Comparison of ENCODE assay signal across 21 cellular contexts in the genomic region with DNA sequence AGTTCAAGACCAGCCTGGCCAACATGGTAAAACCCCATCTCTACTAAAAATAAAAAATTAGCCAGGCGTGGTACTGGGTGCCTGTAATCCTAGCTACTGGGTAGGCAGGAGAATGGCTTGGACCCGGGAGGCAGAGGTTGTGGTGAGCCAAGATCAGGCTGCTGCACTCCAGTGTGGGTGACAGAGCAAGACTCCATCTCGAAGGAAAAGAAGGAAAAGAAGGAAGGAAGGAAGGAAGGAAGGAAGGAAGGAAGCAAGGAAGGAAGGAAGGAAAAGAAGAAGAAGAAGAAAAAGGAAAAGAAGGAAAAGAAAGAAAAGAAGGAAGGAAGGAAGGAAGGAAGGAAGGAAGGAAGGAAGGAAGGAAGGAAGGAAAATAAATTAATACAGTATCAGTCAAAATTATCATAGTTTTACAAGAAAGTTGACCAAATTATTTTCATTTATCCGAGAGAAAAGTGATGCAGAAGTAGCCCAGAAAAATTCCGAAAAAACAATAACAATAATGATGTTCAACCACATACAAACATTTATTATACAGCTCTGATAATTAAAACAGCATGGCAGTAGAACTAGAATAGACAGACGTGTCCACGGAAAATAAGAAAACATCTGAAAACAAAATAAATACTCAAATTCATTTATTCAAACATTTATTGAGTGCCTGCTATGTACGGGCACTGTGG.
DNase-seq lines count a peak whose midpoint lies in the region; ATAC-seq, FAIRE-seq and TF ChIP-seq lines count a peak whose summit lies in the region.
"Had no signal": no experiment of that assay in that cellular context is flagged by ENCODE, and none has a peak within 500 bp of the region (broad histone marks: within the 10 kb centered on the region; RNA-seq: fewer than 3 reads in every experiment).

No MANE protein-coding gene starts in this region.

- DNase-seq in activated CD8-positive, alpha-beta T cell treated with anti-CD3 and anti-CD28 coated beads for 36 hours = no peak
- DNase-seq in activated CD8-positive, alpha-beta T cell treated with anti-CD3 and anti-CD28 coated beads, Interleukin-2, amount 10 ng/mL, durations not matched to agents 7 days and 5 days = no peak
- DNase-seq in GM18507 (ENCODE audit: extremely low spot score, insufficient read length, low read depth) (no peak), tibial nerve (ENCODE audit: low spot score in 2 of 2) (no peak)
- DNase-seq in activated naive CD8-positive, alpha-beta T cell treated with anti-CD3 and anti-CD28 coated beads for 36 hours = no peak
- no peak for DNase-seq in natural killer cell treated with Interleukin-12 subunit alpha and Interleukin-12 subunit beta and Interleukin-15 and Interleukin-18, amount 100 ng/mL, for 72 hours (ENCODE audit: low spot score)
- no peak for DNase-seq in stimulated activated CD4-positive, alpha-beta T cell treated with anti-CD3 and anti-CD28 coated beads, Interleukin-2, amount 100 ng/mL, for 24 hours
- no peak for DNase-seq in stimulated activated naive CD4-positive, alpha-beta T cell treated with Interleukin-2 at 50 U/mL for 16 hours (lab: John Stamatoyannopoulos, UW)
- DNase-seq: activated CD4-positive, alpha-beta T cell treated with anti-CD3 and anti-CD28 coated beads for 1 hour; activated effector memory CD4-positive, alpha-beta T cell treated with Interleukin-2 at 50 U/mL for 16 hours; Caco-2; colonic mucosa; DMS79; GOT3; NCI-H1436 treated with DMSO at 0.1 percent for 48 hours; NCI-H510A; SIG-M5 had no signal

- 87 to 92% methylated on average over 8 of the region's 8 CpGs for WGBS in tibial nerve, 2 donors

- POLR2A ChIA-PET in activated CD8-positive, alpha-beta T cell treated with anti-CD3 and anti-CD28 coated beads for 36 hours (lab: Charles Lee) = interaction anchor here (0.6 kb wide), 1 partner anchor 22 kb away, joined by 3 read pairs; no protein-coding TSS in a partner anchor
- POLR2A ChIA-PET in activated CD8-positive, alpha-beta T cell treated with anti-CD3 and anti-CD28 coated beads, Interleukin-2, amount 10 ng/mL, durations not matched to agents 7 days and 5 days (lab: Charles Lee) = interaction anchor here (0.6 kb wide), 1 partner anchor 977 kb away, joined by 3 read pairs; no protein-coding TSS in a partner anchor

- H3K4me1 Mint-ChIP-seq in activated CD8-positive, alpha-beta T cell treated with anti-CD3 and anti-CD28 coated beads for 36 hours (ENCODE audit: low read depth) = peaks cover 84% of the 10 kb centered on the region
- H3K4me1 Mint-ChIP-seq in activated CD8-positive, alpha-beta T cell treated with anti-CD3 and anti-CD28 coated beads, Interleukin-2, amount 10 ng/mL, durations not matched to agents 7 days and 5 days (ENCODE audit: low read depth) = peaks cover 56% of the 10 kb centered on the region
- H3K4me1 Mint-ChIP-seq in activated naive CD8-positive, alpha-beta T cell treated with anti-CD3 and anti-CD28 coated beads for 36 hours = peaks cover 78% of the 10 kb centered on the region
- peaks cover 68 to 88% of the 10 kb centered on the region in 2 donors for H3K4me1 Mint-ChIP-seq in natural killer cell treated with Interleukin-12 subunit alpha and Interleukin-12 subunit beta and Interleukin-15 and Interleukin-18, amount 100 ng/mL, for 72 hours (ENCODE audit: low read depth in 2 of 2)

- no peak overlapping the region for H3K4me3 Mint-ChIP-seq in activated CD8-positive, alpha-beta T cell treated with anti-CD3 and anti-CD28 coated beads for 36 hours
- no peak overlapping the region for H3K4me3 Mint-ChIP-seq in activated CD8-positive, alpha-beta T cell treated with anti-CD3 and anti-CD28 coated beads, Interleukin-2, amount 10 ng/mL, durations not matched to agents 7 days and 5 days
- no peak overlapping the region for H3K4me3 Mint-ChIP-seq in activated naive CD8-positive, alpha-beta T cell treated with anti-CD3 and anti-CD28 coated beads for 36 hours
- peak overlapping the region; percentile 26 for H3K4me3 Mint-ChIP-seq in natural killer cell treated with Interleukin-12 subunit alpha and Interleukin-12 subunit beta and Interleukin-15 and Interleukin-18, amount 100 ng/mL, for 72 hours
- H3K4me3 Mint-ChIP-seq: neural progenitor cell had no signal

- peak overlapping the region; percentile 55 for H3K27ac Mint-ChIP-seq in activated CD8-positive, alpha-beta T cell treated with anti-CD3 and anti-CD28 coated beads for 36 hours
- H3K27ac Mint-ChIP-seq in activated CD8-positive, alpha-beta T cell treated with anti-CD3 and anti-CD28 coated beads, Interleukin-2, amount 10 ng/mL, durations not matched to agents 7 days and 5 days = no peak overlapping the region
- H3K27ac Mint-ChIP-seq in activated naive CD8-positive, alpha-beta T cell treated with anti-CD3 and anti-CD28 coated beads for 36 hours = peak overlapping the region; percentile 38
- H3K27ac Mint-ChIP-seq in natural killer cell treated with Interleukin-12 subunit alpha and Interleukin-12 subunit beta and Interleukin-15 and Interleukin-18, amount 100 ng/mL, for 72 hours = peak overlapping the region; percentile 89 to 100
- H3K27ac Mint-ChIP-seq: neural progenitor cell had no signal

- peak overlapping the region in 2 of 4 donors; percentile 51 to 76 for H3K27ac ChIP-seq in tibial nerve
- H3K27ac ChIP-seq: colonic mucosa, neural progenitor cell had no signal

- H3K9me3 Mint-ChIP-seq in activated CD8-positive, alpha-beta T cell treated with anti-CD3 and anti-CD28 coated beads for 36 hours = peaks cover 4% of the 10 kb centered on the region
- no peaks in the 10 kb centered on the region for H3K9me3 Mint-ChIP-seq in activated CD8-positive, alpha-beta T cell treated with anti-CD3 and anti-CD28 coated beads, Interleukin-2, amount 10 ng/mL, durations not matched to agents 7 days and 5 days (ENCODE audit: insufficient read depth)
- no peaks in the 10 kb centered on the region for H3K9me3 Mint-ChIP-seq in activated naive CD8-positive, alpha-beta T cell treated with anti-CD3 and anti-CD28 coated beads for 36 hours
- no peaks in the 10 kb centered on the region for H3K9me3 Mint-ChIP-seq in natural killer cell treated with Interleukin-12 subunit alpha and Interleukin-12 subunit beta and Interleukin-15 and Interleukin-18, amount 100 ng/mL, for 72 hours
- H3K9me3 Mint-ChIP-seq: neural progenitor cell had no signal

- no peak for TF ChIP-seq CTCF in activated CD8-positive, alpha-beta T cell treated with anti-CD3 and anti-CD28 coated beads for 36 hours (IDR thresholded peaks at IDR 0.05)
- no peak for TF ChIP-seq CTCF in tibial nerve (IDR thresholded peaks at IDR 0.05)

- H3K27me3 Mint-ChIP-seq in activated CD8-positive, alpha-beta T cell treated with anti-CD3 and anti-CD28 coated beads for 36 hours = no peaks in the 10 kb centered on the region
- H3K27me3 Mint-ChIP-seq in activated CD8-positive, alpha-beta T cell treated with anti-CD3 and anti-CD28 coated beads, Interleukin-2, amount 10 ng/mL, durations not matched to agents 7 days and 5 days (ENCODE audit: low read depth) = no peaks in the 10 kb centered on the region
- no peaks in the 10 kb centered on the region for H3K27me3 Mint-ChIP-seq in activated naive CD8-positive, alpha-beta T cell treated with anti-CD3 and anti-CD28 coated beads for 36 hours
- H3K27me3 Mint-ChIP-seq in natural killer cell treated with Interleukin-12 subunit alpha and Interleukin-12 subunit beta and Interleukin-15 and Interleukin-18, amount 100 ng/mL, for 72 hours = no peaks in the 10 kb centered on the region

- no peak for TF ChIP-seq POLR2A in tibial nerve (IDR thresholded peaks at IDR 0.05)

- peaks cover 45% of the 10 kb centered on the region for H3K36me3 Mint-ChIP-seq in activated CD8-positive, alpha-beta T cell treated with anti-CD3 and anti-CD28 coated beads for 36 hours (ENCODE audit: low read depth)
- H3K36me3 Mint-ChIP-seq in activated CD8-positive, alpha-beta T cell treated with anti-CD3 and anti-CD28 coated beads, Interleukin-2, amount 10 ng/mL, durations not matched to agents 7 days and 5 days (ENCODE audit: low read depth) = peaks cover 3% of the 10 kb centered on the region
- peaks cover 41% of the 10 kb centered on the region for H3K36me3 Mint-ChIP-seq in activated naive CD8-positive, alpha-beta T cell treated with anti-CD3 and anti-CD28 coated beads for 36 hours
- peaks cover 4% of the 10 kb centered on the region for H3K36me3 Mint-ChIP-seq in natural killer cell treated with Interleukin-12 subunit alpha and Interleukin-12 subunit beta and Interleukin-15 and Interleukin-18, amount 100 ng/mL, for 72 hours
- H3K36me3 Mint-ChIP-seq: neural progenitor cell had no signal

- no peak for ATAC-seq in activated CD8-positive, alpha-beta T cell treated with anti-CD3 and anti-CD28 coated beads for 36 hours
- no peak for ATAC-seq in activated CD8-positive, alpha-beta T cell treated with anti-CD3 and anti-CD28 coated beads, Interleukin-2, amount 10 ng/mL, durations not matched to agents 7 days and 5 days
- no peak for ATAC-seq in natural killer cell treated with Interleukin-12 subunit alpha and Interleukin-12 subunit beta and Interleukin-15 and Interleukin-18, amount 100 ng/mL, for 72 hours
- ATAC-seq: Panc1, sciatic nerve had no signal

- peak; percentile 49 for FAIRE-seq in GM18507 (lab: Jason Lieb, UNC)
- FAIRE-seq: keratinocyte had no signal

- no peak for TF ChIP-seq EP300 in tibial nerve (IDR thresholded peaks at IDR 0.05)

- CTCF ChIA-PET in activated CD8-positive, alpha-beta T cell treated with anti-CD3 and anti-CD28 coated beads for 36 hours (lab: Charles Lee) = interaction anchor here (0.9 to 2.0 kb wide), 4 partner anchors 26 to 138 kb away, joined by 3 to 7 read pairs (median 4); no protein-coding TSS in a partner anchor
- CTCF ChIA-PET in activated CD8-positive, alpha-beta T cell treated with anti-CD3 and anti-CD28 coated beads, Interleukin-2, amount 10 ng/mL, durations not matched to agents 7 days and 5 days (lab: Charles Lee) = interaction anchor here (0.9 to 3.3 kb wide), 4 partner anchors 53 to 138 kb away, joined by 3 to 15 read pairs (median 4); no protein-coding TSS in a partner anchor

- H3K36me3 ChIP-seq in tibial nerve = no peaks in the 10 kb centered on the region
- H3K36me3 ChIP-seq: colonic mucosa, neural progenitor cell had no signal

- H3K27me3 ChIP-seq in tibial nerve = no peaks in the 10 kb centered on the region
- H3K27me3 ChIP-seq: colonic mucosa, neural progenitor cell had no signal

- H3K4me1 ChIP-seq in tibial nerve = peaks cover 8 to 88% (median 37%) of the 10 kb centered on the region in 4 donors
- H3K4me1 ChIP-seq: Caco-2, colonic mucosa, neural progenitor cell had no signal

- H3K4me3 ChIP-seq in tibial nerve = no peak overlapping the region
- H3K4me3 ChIP-seq: colonic mucosa, neural progenitor cell had no signal

- H3K9me3 ChIP-seq in tibial nerve = no peaks in the 10 kb centered on the region
- H3K9me3 ChIP-seq: Caco-2, colonic mucosa had no signal

- intact Hi-C loops in activated CD8-positive, alpha-beta T cell treated with anti-CD3 and anti-CD28 coated beads for 36 hours (cut with micrococcal nuclease) = no loop called here
